ENCODE assay signal across 9 cellular contexts in genomic region chr11:27721505-27722116, GRCh38. TPM values are rescaled to one million over a fixed set of nuclear protein-coding genes. Genes with fewer than 3 reads are reported as not detected.
DNase-seq lines count a peak whose midpoint lies in the region; FAIRE-seq and TF ChIP-seq lines count a peak whose summit lies in the region.
"Had no signal": no experiment of that assay in that cellular context is flagged by ENCODE, and none has a peak within 500 bp of the region (broad histone marks: within the 10 kb centered on the region; RNA-seq: fewer than 3 reads in every experiment).

No MANE protein-coding gene starts in this region.

- CTCF ChIA-PET in GM10248 (lab: Yijun Ruan, JAX): interaction anchor here (2.0 kb wide), 1 partner anchor 22 kb away, joined by 8 read pairs; no protein-coding TSS in a partner anchor

- intact Hi-C loops in esophagus muscularis mucosa (cut with DNase I): no loop called here

- POLR2A ChIA-PET in GM10248 (lab: Yijun Ruan, JAX): no interaction called here

- H3K36me3 Mint-ChIP-seq in progenitor cell of endocrine pancreas (ENCODE audit: insufficient read depth): no peaks in the 10 kb centered on the region

- WGBS in esophagus muscularis mucosa: 7% methylated on average over 28 of the region's 32 CpGs

- peak; percentile 10 for DNase-seq in GM10248 (ENCODE audit: extremely low spot score)
- no peak for DNase-seq in NT2/D1 (ENCODE audit: low read depth, low spot score)
- no peak for DNase-seq in esophagus muscularis mucosa (ENCODE audit: extremely low spot score)
- DNase-seq in progenitor cell of endocrine pancreas (ENCODE audit: low spot score, unreplicated experiment): no peak
- DNase-seq in HT-29 (ENCODE audit: low spot score): no peak
- DNase-seq in GM19239 (ENCODE audit: insufficient read length, low spot score): no peak
- no peak for DNase-seq in AG08395 (ENCODE audit: low spot score)

- FAIRE-seq in GM19239 (lab: Jason Lieb, UNC): no peak

- TF ChIP-seq CTCF in GM10248 (IDR thresholded peaks at IDR 0.05; ENCODE audit: control extremely low read depth, extremely low read depth, low read depth, missing control alignments) (no peak), esophagus muscularis mucosa (IDR thresholded peaks at IDR 0.05) (no peak), progenitor cell of endocrine pancreas (IDR thresholded peaks at IDR 0.05; ENCODE audit: unreplicated experiment) (no peak)

- peak overlapping the region; percentile 61 for H3K9ac ChIP-seq in NT2/D1 (ENCODE audit: insufficient read length, low read depth)
- H3K9ac ChIP-seq: KMS-11 had no signal

- H3K9me3 Mint-ChIP-seq in progenitor cell of endocrine pancreas (ENCODE audit: low read depth): no peaks in the 10 kb centered on the region

- H3K4me3 ChIP-seq in NT2/D1 (ENCODE audit: insufficient read length, low read depth): peak overlapping the region; percentile 43
- peak overlapping the region in 3 of 4 donors; percentile 40 to 52 (median 46) for H3K4me3 ChIP-seq in esophagus muscularis mucosa
- H3K4me3 ChIP-seq: lung had no signal

- H3K4me1 ChIP-seq in NT2/D1 (ENCODE audit: insufficient read depth, insufficient read length) (no peaks in the 10 kb centered on the region), esophagus muscularis mucosa (peaks cover 25 to 45% (median 39%) of the 10 kb centered on the region in 4 donors)

- no peak for TF ChIP-seq EP300 in esophagus muscularis mucosa (IDR thresholded peaks at IDR 0.05)

- H3K27ac Mint-ChIP-seq in progenitor cell of endocrine pancreas: no peak overlapping the region

- H3K9me3 ChIP-seq in NT2/D1 (ENCODE audit: insufficient read depth, low read length): no peaks in the 10 kb centered on the region
- no peaks in the 10 kb centered on the region for H3K9me3 ChIP-seq in esophagus muscularis mucosa

- no peaks in the 10 kb centered on the region for H3K36me3 ChIP-seq in NT2/D1 (ENCODE audit: insufficient read depth, insufficient read length, low read length)
- H3K36me3 ChIP-seq in esophagus muscularis mucosa: no peaks in the 10 kb centered on the region

- H3K4me3 Mint-ChIP-seq in progenitor cell of endocrine pancreas (ENCODE audit: low read depth): peak overlapping the region; percentile 74

- peaks cover 87% of the 10 kb centered on the region for H3K27me3 Mint-ChIP-seq in progenitor cell of endocrine pancreas

- H3K4me1 Mint-ChIP-seq in progenitor cell of endocrine pancreas (ENCODE audit: low read depth): peaks cover 21% of the 10 kb centered on the region

- no peak overlapping the region for H3K27ac ChIP-seq in esophagus muscularis mucosa (replicated peaks in 1 of 4)
- H3K27ac ChIP-seq: KMS-11 had no signal

- no peak for TF ChIP-seq POLR2A in esophagus muscularis mucosa (IDR thresholded peaks at IDR 0.05; ENCODE audit: low read depth)

- H3K27me3 ChIP-seq in NT2/D1 (ENCODE audit: insufficient read depth, insufficient read length) (peaks cover 68% of the 10 kb centered on the region), esophagus muscularis mucosa (peaks cover 0 to 87% (median 43%) of the 10 kb centered on the region in 4 donors)

RNA-seq across cellular contexts. Expression of gene BDNF, which starts 21.4 kb away (rescaled TPM):
- total RNA-seq in esophagus muscularis mucosa (under 1 TPM in 3 of 4 donors, not detected in 1; 0.17 to 0.23 (median 0.19) TPM), progenitor cell of endocrine pancreas (2.7 and 3.5 TPM in 2 replicates)
- 0.37 and 0.53 TPM in 2 replicates for total RNA-seq in HT-29 (2014; rRNA removed; shearing (Covaris generic))
